28 cellular contexts compared by ENCODE assay signal in genomic region chr19:4449826-4450075, GRCh38. TPM values are rescaled to one million over a fixed set of nuclear protein-coding genes. Genes with fewer than 3 reads are reported as not detected.
DNase-seq lines count a peak whose midpoint lies in the region; ATAC-seq, FAIRE-seq and TF ChIP-seq lines count a peak whose summit lies in the region.
"Had no signal": no experiment of that assay in that cellular context is flagged by ENCODE, and none has a peak within 500 bp of the region (broad histone marks: within the 10 kb centered on the region; RNA-seq: fewer than 3 reads in every experiment).

No MANE protein-coding gene starts in this region.

- H3K27ac ChIP-seq in HepG2 (ENCODE audit: extremely low read length, insufficient read depth, low read length) = no peak overlapping the region
- H3K27ac ChIP-seq: BLaER1 treated with 17β-estradiol and CSF1 and Interleukin-3, amounts not matched to agents 10 nM and 100 nM; GM23248 had no signal

- H3K79me2 ChIP-seq in HepG2 (ENCODE audit: insufficient read depth, low read length) = no peaks in the 10 kb centered on the region

- H3K4me1 ChIP-seq in HepG2 (ENCODE audit: insufficient read depth, low read length) = peaks cover 10% of the 10 kb centered on the region; the same call in 1 of the 2 replicates
- H3K4me1 ChIP-seq: upper lobe of left lung had no signal

- BruUV-seq in HepG2 (replicated peaks; lab: Mats Ljungman, UMichigan) = TSS peak; percentile 46

- FAIRE-seq in HepG2 (lab: Jason Lieb, UNC) = no peak
- FAIRE-seq: G401.6, islet of Langerhans had no signal

- H3K27ac Mint-ChIP-seq in brain = peak overlapping the region in 3 of 5 experiments; percentile 57 to 95 (median 69)
- H3K27ac Mint-ChIP-seq in stimulated activated effector memory CD8-positive, alpha-beta T cell treated with anti-CD3 and anti-CD28 coated beads, Interleukin-12 subunit alpha, Interleukin-12 subunit beta, amount 100 ng/mL, for 72 hours = peak overlapping the region; percentile 54
- H3K27ac Mint-ChIP-seq: activated B cell treated with CpG ODN at 0.5 μM for 24 hours; activated CD8-positive, alpha-beta memory T cell treated with anti-CD3 and anti-CD28 coated beads, Interleukin-2, amount 10 ng/mL, durations not matched to agents 7 days and 5 days; activated naive CD8-positive, alpha-beta T cell treated with anti-CD3 and anti-CD28 coated beads, Interleukin-2, amount 50 U/mL, for 24 hours; T-helper 1 cell treated with Interleukin-12 subunit alpha and Interleukin-12 subunit beta and Interleukin-4 antibody, amounts not matched to agents 30 μg/mL and 1 μg/mL, for 36 hours had no signal

- no peak overlapping the region for H3K4me2 ChIP-seq in HepG2 (ENCODE audit: low read depth, low read length)
- H3K4me2 ChIP-seq: BLaER1 treated with 17β-estradiol and CSF1 and Interleukin-3, amounts not matched to agents 10 nM and 100 nM; SK-N-SH had no signal

- no peaks in the 10 kb centered on the region for H4K20me1 ChIP-seq in HepG2 (ENCODE audit: insufficient read depth, low read length)

- 100% methylated on average over 6 of the region's 8 CpGs for WGBS in HepG2 (ENCODE audit: low lambda C conversion rate)

- no peak for TF ChIP-seq POLR2A in HepG2 (IDR thresholded peaks at IDR 0.05; ENCODE audit: insufficient read depth in 1 of 2, low read depth in 2 of 2, low read length in 2 of 2)

- H3K4me3 ChIP-seq in HepG2 (replicated peaks in 1 of 3; ENCODE audit: insufficient read depth in 1 of 3, low read depth in 2 of 3, low read length in 3 of 3) = no peak overlapping the region
- H3K4me3 ChIP-seq: BLaER1 treated with 17β-estradiol and CSF1 and Interleukin-3, amounts not matched to agents 10 nM and 100 nM; GM23248; upper lobe of left lung had no signal

- H2AFZ ChIP-seq in HepG2 (ENCODE audit: low read length) = no peak overlapping the region
- H2AFZ ChIP-seq: GM23248 had no signal

- TF ChIP-seq RAD21 in HepG2 (CRISPR knock-in tag; IDR thresholded peaks at IDR 0.05) = no peak

- H3K27me3 ChIP-seq in HepG2 (ENCODE audit: control insufficient read depth in 1 of 2, insufficient read depth in 2 of 2, low read length in 2 of 2) = no peaks in the 10 kb centered on the region
- H3K27me3 ChIP-seq: BLaER1 treated with 17β-estradiol and CSF1 and Interleukin-3, amounts not matched to agents 10 nM and 100 nM; upper lobe of left lung had no signal

- peaks cover 30% of the 10 kb centered on the region for H3K36me3 Mint-ChIP-seq in brain
- H3K36me3 Mint-ChIP-seq in stimulated activated effector memory CD8-positive, alpha-beta T cell treated with anti-CD3 and anti-CD28 coated beads, Interleukin-12 subunit alpha, Interleukin-12 subunit beta, amount 100 ng/mL, for 72 hours = peaks cover 86% of the 10 kb centered on the region

- no peak overlapping the region for H3K9ac ChIP-seq in HepG2 (ENCODE audit: insufficient read depth, low read depth, low read length)
- H3K9ac ChIP-seq: BLaER1 treated with 17β-estradiol and CSF1 and Interleukin-3, amounts not matched to agents 10 nM and 100 nM; GM23248; SK-N-SH had no signal

- peaks cover 22 to 56% of the 10 kb centered on the region in 2 experiments for H3K36me3 ChIP-seq in HepG2 (replicated peaks in 1 of 2; ENCODE audit: control insufficient read depth in 1 of 2, insufficient read depth in 2 of 2, low read length in 2 of 2)

- H3K9me3 ChIP-seq in HepG2 (ENCODE audit: low read length) = no peaks in the 10 kb centered on the region
- H3K9me3 ChIP-seq: BLaER1 treated with 17β-estradiol and CSF1 and Interleukin-3, amounts not matched to agents 10 nM and 100 nM; SK-N-SH; upper lobe of left lung had no signal

- intact Hi-C loops in HepG2 (cut with micrococcal nuclease; ENCODE audit: unreplicated experiment) = no loop called here

- DNase-seq in DMS 273 (lab: John Stamatoyannopoulos, UW; ENCODE audit: unreplicated experiment) = peak; percentile 91
- no peak for DNase-seq in DMS 273 treated with DMSO at 0.1 percent for 48 hours (lab: John Stamatoyannopoulos, UW)
- no peak for DNase-seq in HepG2 (ENCODE audit: low spot score)
- DNase-seq in stimulated activated effector memory CD8-positive, alpha-beta T cell treated with anti-CD3 and anti-CD28 coated beads, Interleukin-12 subunit alpha, Interleukin-12 subunit beta, amount 100 ng/mL, for 72 hours (ENCODE audit: low spot score in 2 of 2) = no peak
- no peak for DNase-seq in NCI-H2029 treated with DMSO at 0.1 percent for 48 hours (lab: John Stamatoyannopoulos, UW)
- DNase-seq: activated B cell treated with CpG ODN at 0.5 μM for 24 hours; activated CD4-positive, alpha-beta T cell treated with anti-CD3 and anti-CD28 coated beads, Interleukin-2, amount 50 U/mL, for 4 hours; activated CD8-positive, alpha-beta memory T cell treated with anti-CD3 and anti-CD28 coated beads, Interleukin-2, amount 10 ng/mL, durations not matched to agents 7 days and 5 days; activated gamma-delta T cell treated with Interleukin-2 at 50 U/mL for 16 hours; activated naive CD8-positive, alpha-beta T cell treated with anti-CD3 and anti-CD28 coated beads, Interleukin-2, amount 50 U/mL, for 24 hours; activated T-cell treated with anti-CD3 and anti-CD28 coated beads, Interleukin-2, amount 50 U/mL, for 4 hours; DMS79; GM23248; NCI-H146; NCI-H526 treated with DMSO at 0.1 percent for 48 hours; NK-92 treated with Interleukin-12 subunit alpha and Interleukin-12 subunit beta, amount 100 ng/mL, for 24 hours; PC-3; stimulated activated CD4-positive, alpha-beta T cell treated with anti-CD3 and anti-CD28 coated beads, Interleukin-15, amount 100 ng/mL, for 24 hours; stimulated activated CD4-positive, alpha-beta T cell treated with anti-CD3 and anti-CD28 coated beads, Interleukin-4, amount 100 ng/mL, for 4 hours; upper lobe of left lung had no signal

- no peaks in the 10 kb centered on the region for H3K9me3 Mint-ChIP-seq in brain
- no peaks in the 10 kb centered on the region for H3K9me3 Mint-ChIP-seq in stimulated activated effector memory CD8-positive, alpha-beta T cell treated with anti-CD3 and anti-CD28 coated beads, Interleukin-12 subunit alpha, Interleukin-12 subunit beta, amount 100 ng/mL, for 72 hours
- H3K9me3 Mint-ChIP-seq: activated B cell treated with CpG ODN at 0.5 μM for 24 hours; activated naive CD8-positive, alpha-beta T cell treated with anti-CD3 and anti-CD28 coated beads, Interleukin-2, amount 50 U/mL, for 24 hours; activated T-cell treated with anti-CD3 and anti-CD28 coated beads, Interleukin-2, amount 50 U/mL, for 4 hours; T-helper 1 cell treated with Interleukin-12 subunit alpha and Interleukin-12 subunit beta and Interleukin-4 antibody, amounts not matched to agents 30 μg/mL and 1 μg/mL, for 36 hours had no signal

- no peak for ATAC-seq in HepG2
- no peak for ATAC-seq in stimulated activated effector memory CD8-positive, alpha-beta T cell treated with anti-CD3 and anti-CD28 coated beads, Interleukin-12 subunit alpha, Interleukin-12 subunit beta, amount 100 ng/mL, for 72 hours
- ATAC-seq in HG03432 (IDR thresholded peaks at IDR 0.05; ENCODE audit: unreplicated experiment) = no peak
- no peak for ATAC-seq in GM19035 (IDR thresholded peaks at IDR 0.05; ENCODE audit: unreplicated experiment)
- ATAC-seq: activated CD8-positive, alpha-beta memory T cell treated with anti-CD3 and anti-CD28 coated beads, Interleukin-2, amount 10 ng/mL, durations not matched to agents 7 days and 5 days; activated naive CD8-positive, alpha-beta T cell treated with anti-CD3 and anti-CD28 coated beads, Interleukin-2, amount 50 U/mL, for 24 hours; activated T-cell treated with anti-CD3 and anti-CD28 coated beads, Interleukin-2, amount 50 U/mL, for 4 hours; PC-3 had no signal

- in situ Hi-C loops in HepG2 (cut with HindIII; ENCODE audit: extremely low pct_ligation_motif_present, low pct_unique_long_range_greater_than_20kb) = no loop called here

- peaks cover 1% of the 10 kb centered on the region for H3K4me1 Mint-ChIP-seq in brain
- peaks cover under 1% of the 10 kb centered on the region for H3K4me1 Mint-ChIP-seq in stimulated activated effector memory CD8-positive, alpha-beta T cell treated with anti-CD3 and anti-CD28 coated beads, Interleukin-12 subunit alpha, Interleukin-12 subunit beta, amount 100 ng/mL, for 72 hours
- H3K4me1 Mint-ChIP-seq: activated B cell treated with CpG ODN at 0.5 μM for 24 hours; activated CD8-positive, alpha-beta memory T cell treated with anti-CD3 and anti-CD28 coated beads, Interleukin-2, amount 10 ng/mL, durations not matched to agents 7 days and 5 days; activated naive CD8-positive, alpha-beta T cell treated with anti-CD3 and anti-CD28 coated beads, Interleukin-2, amount 50 U/mL, for 24 hours had no signal

- no peak for TF ChIP-seq EP300 in HepG2 (IDR thresholded peaks at IDR 0.05; ENCODE audit: low read depth in 2 of 2, low read length in 2 of 2)
- no peak for TF ChIP-seq EP300 in HepG2 (CRISPR knock-in tag; IDR thresholded peaks at IDR 0.05; ENCODE audit: borderline replicate concordance)

- H3K4me3 Mint-ChIP-seq in brain = no peak overlapping the region
- no peak overlapping the region for H3K4me3 Mint-ChIP-seq in stimulated activated effector memory CD8-positive, alpha-beta T cell treated with anti-CD3 and anti-CD28 coated beads, Interleukin-12 subunit alpha, Interleukin-12 subunit beta, amount 100 ng/mL, for 72 hours
- H3K4me3 Mint-ChIP-seq: activated B cell treated with CpG ODN at 0.5 μM for 24 hours; activated CD8-positive, alpha-beta memory T cell treated with anti-CD3 and anti-CD28 coated beads, Interleukin-2, amount 10 ng/mL, durations not matched to agents 7 days and 5 days; activated naive CD8-positive, alpha-beta T cell treated with anti-CD3 and anti-CD28 coated beads, Interleukin-2, amount 50 U/mL, for 24 hours; activated T-cell treated with anti-CD3 and anti-CD28 coated beads, Interleukin-2, amount 50 U/mL, for 4 hours; T-helper 1 cell treated with Interleukin-12 subunit alpha and Interleukin-12 subunit beta and Interleukin-4 antibody, amounts not matched to agents 30 μg/mL and 1 μg/mL, for 36 hours had no signal

- POLR2A ChIA-PET in HepG2 (lab: Yijun Ruan, JAX) = interaction anchor here (1.3 kb wide), 1 partner anchor 8 kb away, joined by 3 read pairs; the partner anchor contains the start of gene UBXN6

- CTCF ChIA-PET in HepG2 (lab: Yijun Ruan, JAX; ENCODE audit: low intra/inter-chr PET ratio, low total read pairs) = no interaction called here

- TF ChIP-seq CTCF in brain (conservative IDR thresholded peaks at IDR 0.05) (no peak), HepG2 (CRISPR knock-in tag; IDR thresholded peaks at IDR 0.05) (no peak)

- H3K27me3 Mint-ChIP-seq in brain = no peaks in the 10 kb centered on the region
- H3K27me3 Mint-ChIP-seq: activated B cell treated with CpG ODN at 0.5 μM for 24 hours; activated CD8-positive, alpha-beta memory T cell treated with anti-CD3 and anti-CD28 coated beads, Interleukin-2, amount 10 ng/mL, durations not matched to agents 7 days and 5 days; activated naive CD8-positive, alpha-beta T cell treated with anti-CD3 and anti-CD28 coated beads, Interleukin-2, amount 50 U/mL, for 24 hours had no signal

RNA-seq across cellular contexts. Expression of gene UBXN6, which starts 7.8 kb away (rescaled TPM):
- polyA plus RNA-seq in brain (ENCODE audit: insufficient read depth, low read depth, low replicate concordance) = 266 TPM
- 33.6 and 35.5 TPM in 2 replicates for total RNA-seq in HepG2 (2016; rRNA removed; fragmentation: Illumina TruSeq; extraction: Trizol)
- total RNA-seq in HepG2 (2016; cell fraction: cytosol; rRNA removed; fragmentation: Illumina TruSeq; extraction: Trizol; ENCODE audit: low read depth) = 82.0 and 89.5 TPM in 2 replicates
- 26.5 and 40.3 TPM in 2 replicates for total RNA-seq in HepG2 (2016; cell fraction: insoluble cytoplasmic fraction; rRNA removed; fragmentation: Illumina TruSeq; extraction: Trizol)
- 92.4 and 97.7 TPM in 2 replicates for total RNA-seq in HepG2 (2016; cell fraction: membrane; rRNA removed; fragmentation: Illumina TruSeq; extraction: Trizol)
- total RNA-seq in HepG2 (2016; cell fraction: nucleus; rRNA removed; fragmentation: Illumina TruSeq; extraction: Trizol) = 14.4 and 21.6 TPM in 2 replicates
- 34.9 and 44.2 TPM in 2 replicates for polyA plus RNA-seq in HepG2 (2011; rRNA removed)
- 33.0 and 55.5 TPM in 2 replicates for polyA plus RNA-seq in HepG2 (2011; cell fraction: cytosol; rRNA removed)
- 41.1 and 57.2 TPM in 2 replicates for polyA plus RNA-seq in HepG2 (2011; cell fraction: nucleus; rRNA removed)
- polyA plus RNA-seq in HepG2 (2012) = 24.9 and 32.9 TPM in 2 replicates
- 99.5 and 107 TPM in 2 replicates for polyA plus RNA-seq in HepG2 (2016; cell fraction: cytosol; fragmentation: Illumina TruSeq; extraction: Trizol; ENCODE audit: low read depth)
- 35.2 and 44.8 TPM in 2 replicates for polyA plus RNA-seq in HepG2 (2016; cell fraction: insoluble cytoplasmic fraction; fragmentation: Illumina TruSeq; extraction: Trizol; ENCODE audit: low read depth)
- polyA plus RNA-seq in HepG2 (2016; cell fraction: membrane; fragmentation: Illumina TruSeq; extraction: Trizol; ENCODE audit: low read depth) = 107 and 115 TPM in 2 replicates
- 46.4 and 52.3 TPM in 2 replicates for polyA plus RNA-seq in HepG2 (2016; cell fraction: nucleus; fragmentation: Illumina TruSeq; extraction: Trizol; ENCODE audit: insufficient read depth, low read depth)
- 27.9 and 43.0 TPM in 2 replicates for polyA minus RNA-seq in HepG2 (2011; rRNA and poly(A)+ RNA removed; ENCODE audit: low replicate concordance)
- polyA minus RNA-seq in HepG2 (2011; cell fraction: cytosol; rRNA and poly(A)+ RNA removed) = 17.5 and 20.2 TPM in 2 replicates
- 7.8 and 11.1 TPM in 2 replicates for polyA minus RNA-seq in HepG2 (2011; cell fraction: nucleus; rRNA and poly(A)+ RNA removed)

RNA-seq across cellular contexts. Expression of gene HDGFL2, which starts 22.3 kb away (rescaled TPM):
- polyA plus RNA-seq in brain (ENCODE audit: insufficient read depth, low read depth, low replicate concordance) (150 TPM), HepG2 (2011; rRNA removed) (20.0 and 26.0 TPM in 2 replicates)
- total RNA-seq in HepG2 (2016; rRNA removed; fragmentation: Illumina TruSeq; extraction: Trizol) = 47.9 and 51.1 TPM in 2 replicates
- 7.5 and 8.8 TPM in 2 replicates for total RNA-seq in HepG2 (2016; cell fraction: cytosol; rRNA removed; fragmentation: Illumina TruSeq; extraction: Trizol; ENCODE audit: low read depth)
- 38.9 and 55.4 TPM in 2 replicates for total RNA-seq in HepG2 (2016; cell fraction: insoluble cytoplasmic fraction; rRNA removed; fragmentation: Illumina TruSeq; extraction: Trizol)
- 11.6 and 13.8 TPM in 2 replicates for total RNA-seq in HepG2 (2016; cell fraction: membrane; rRNA removed; fragmentation: Illumina TruSeq; extraction: Trizol)
- 29.4 and 31.2 TPM in 2 replicates for total RNA-seq in HepG2 (2016; cell fraction: nucleus; rRNA removed; fragmentation: Illumina TruSeq; extraction: Trizol)
- 11.0 and 22.9 TPM in 2 replicates for polyA plus RNA-seq in HepG2 (2011; cell fraction: cytosol; rRNA removed)
- polyA plus RNA-seq in HepG2 (2011; cell fraction: nucleus; rRNA removed) = 50.4 and 56.5 TPM in 2 replicates
- 20.9 and 29.2 TPM in 2 replicates for polyA plus RNA-seq in HepG2 (2012)
- 5.7 and 6.4 TPM in 2 replicates for polyA plus RNA-seq in HepG2 (2016; cell fraction: cytosol; fragmentation: Illumina TruSeq; extraction: Trizol; ENCODE audit: low read depth)
- 59.0 and 65.1 TPM in 2 replicates for polyA plus RNA-seq in HepG2 (2016; cell fraction: insoluble cytoplasmic fraction; fragmentation: Illumina TruSeq; extraction: Trizol; ENCODE audit: low read depth)
- 8.6 and 10.8 TPM in 2 replicates for polyA plus RNA-seq in HepG2 (2016; cell fraction: membrane; fragmentation: Illumina TruSeq; extraction: Trizol; ENCODE audit: low read depth)
- polyA plus RNA-seq in HepG2 (2016; cell fraction: nucleus; fragmentation: Illumina TruSeq; extraction: Trizol; ENCODE audit: insufficient read depth, low read depth) = 76.7 and 79.6 TPM in 2 replicates
- polyA minus RNA-seq in HepG2 (2011; rRNA and poly(A)+ RNA removed; ENCODE audit: low replicate concordance) = 12.6 and 23.4 TPM in 2 replicates
- polyA minus RNA-seq in HepG2 (2011; cell fraction: cytosol; rRNA and poly(A)+ RNA removed) = 10.2 and 16.9 TPM in 2 replicates
- polyA minus RNA-seq in HepG2 (2011; cell fraction: nucleus; rRNA and poly(A)+ RNA removed) = 12.0 and 12.8 TPM in 2 replicates

RNA-seq across cellular contexts. Expression of gene CHAF1A, which starts 47.3 kb away (rescaled TPM):
- polyA plus RNA-seq in brain (ENCODE audit: insufficient read depth, low read depth, low replicate concordance) (36.3 TPM), HepG2 (2011; rRNA removed) (11.0 and 13.1 TPM in 2 replicates)
- 27.3 and 34.8 TPM in 2 replicates for total RNA-seq in HepG2 (2016; rRNA removed; fragmentation: Illumina TruSeq; extraction: Trizol)
- total RNA-seq in HepG2 (2016; cell fraction: cytosol; rRNA removed; fragmentation: Illumina TruSeq; extraction: Trizol; ENCODE audit: low read depth) = 18.8 and 20.2 TPM in 2 replicates
- 19.1 and 34.6 TPM in 2 replicates for total RNA-seq in HepG2 (2016; cell fraction: insoluble cytoplasmic fraction; rRNA removed; fragmentation: Illumina TruSeq; extraction: Trizol)
- 20.4 and 23.9 TPM in 2 replicates for total RNA-seq in HepG2 (2016; cell fraction: membrane; rRNA removed; fragmentation: Illumina TruSeq; extraction: Trizol)
- 25.6 and 26.6 TPM in 2 replicates for total RNA-seq in HepG2 (2016; cell fraction: nucleus; rRNA removed; fragmentation: Illumina TruSeq; extraction: Trizol)
- polyA plus RNA-seq in HepG2 (2011; cell fraction: cytosol; rRNA removed) = 5.7 and 16.6 TPM in 2 replicates
- polyA plus RNA-seq in HepG2 (2011; cell fraction: nucleus; rRNA removed) = 41.7 and 67.3 TPM in 2 replicates
- polyA plus RNA-seq in HepG2 (2012) = 6.8 and 11.8 TPM in 2 replicates
- polyA plus RNA-seq in HepG2 (2016; cell fraction: cytosol; fragmentation: Illumina TruSeq; extraction: Trizol; ENCODE audit: low read depth) = 4.9 and 5.2 TPM in 2 replicates
- polyA plus RNA-seq in HepG2 (2016; cell fraction: insoluble cytoplasmic fraction; fragmentation: Illumina TruSeq; extraction: Trizol; ENCODE audit: low read depth) = 23.0 and 29.8 TPM in 2 replicates
- polyA plus RNA-seq in HepG2 (2016; cell fraction: membrane; fragmentation: Illumina TruSeq; extraction: Trizol; ENCODE audit: low read depth) = 9.0 and 10.1 TPM in 2 replicates
- 57.2 and 60.7 TPM in 2 replicates for polyA plus RNA-seq in HepG2 (2016; cell fraction: nucleus; fragmentation: Illumina TruSeq; extraction: Trizol; ENCODE audit: insufficient read depth, low read depth)
- polyA minus RNA-seq in HepG2 (2011; rRNA and poly(A)+ RNA removed; ENCODE audit: low replicate concordance) = 26.8 and 48.0 TPM in 2 replicates
- polyA minus RNA-seq in HepG2 (2011; cell fraction: cytosol; rRNA and poly(A)+ RNA removed) = 7.6 and 9.2 TPM in 2 replicates
- polyA minus RNA-seq in HepG2 (2011; cell fraction: nucleus; rRNA and poly(A)+ RNA removed) = 13.2 and 17.5 TPM in 2 replicates

RNA-seq across cellular contexts. Expression of gene SH3GL1, which starts 49.4 kb away (rescaled TPM):
- polyA plus RNA-seq in brain (ENCODE audit: insufficient read depth, low read depth, low replicate concordance) (129 TPM), HepG2 (2011; rRNA removed) (45.1 and 52.3 TPM in 2 replicates)
- 26.7 and 33.0 TPM in 2 replicates for total RNA-seq in HepG2 (2016; rRNA removed; fragmentation: Illumina TruSeq; extraction: Trizol)
- total RNA-seq in HepG2 (2016; cell fraction: cytosol; rRNA removed; fragmentation: Illumina TruSeq; extraction: Trizol; ENCODE audit: low read depth) = 13.7 and 15.7 TPM in 2 replicates
- 24.6 and 34.8 TPM in 2 replicates for total RNA-seq in HepG2 (2016; cell fraction: insoluble cytoplasmic fraction; rRNA removed; fragmentation: Illumina TruSeq; extraction: Trizol)
- total RNA-seq in HepG2 (2016; cell fraction: membrane; rRNA removed; fragmentation: Illumina TruSeq; extraction: Trizol) = 29.5 and 35.2 TPM in 2 replicates
- total RNA-seq in HepG2 (2016; cell fraction: nucleus; rRNA removed; fragmentation: Illumina TruSeq; extraction: Trizol) = 16.4 and 18.3 TPM in 2 replicates
- 35.9 and 53.9 TPM in 2 replicates for polyA plus RNA-seq in HepG2 (2011; cell fraction: cytosol; rRNA removed)
- 63.6 and 70.8 TPM in 2 replicates for polyA plus RNA-seq in HepG2 (2011; cell fraction: nucleus; rRNA removed)
- 50.6 and 52.1 TPM in 2 replicates for polyA plus RNA-seq in HepG2 (2012)
- 29.2 and 32.7 TPM in 2 replicates for polyA plus RNA-seq in HepG2 (2016; cell fraction: cytosol; fragmentation: Illumina TruSeq; extraction: Trizol; ENCODE audit: low read depth)
- 56.5 and 70.3 TPM in 2 replicates for polyA plus RNA-seq in HepG2 (2016; cell fraction: insoluble cytoplasmic fraction; fragmentation: Illumina TruSeq; extraction: Trizol; ENCODE audit: low read depth)
- polyA plus RNA-seq in HepG2 (2016; cell fraction: membrane; fragmentation: Illumina TruSeq; extraction: Trizol; ENCODE audit: low read depth) = 57.9 and 61.3 TPM in 2 replicates
- 52.2 and 56.7 TPM in 2 replicates for polyA plus RNA-seq in HepG2 (2016; cell fraction: nucleus; fragmentation: Illumina TruSeq; extraction: Trizol; ENCODE audit: insufficient read depth, low read depth)
- 39.3 and 69.8 TPM in 2 replicates for polyA minus RNA-seq in HepG2 (2011; rRNA and poly(A)+ RNA removed; ENCODE audit: low replicate concordance)
- polyA minus RNA-seq in HepG2 (2011; cell fraction: cytosol; rRNA and poly(A)+ RNA removed) = 30.6 and 31.5 TPM in 2 replicates
- 19.3 and 22.8 TPM in 2 replicates for polyA minus RNA-seq in HepG2 (2011; cell fraction: nucleus; rRNA and poly(A)+ RNA removed)
